ENCODE assay signal across 8 cellular contexts in the genomic region with DNA sequence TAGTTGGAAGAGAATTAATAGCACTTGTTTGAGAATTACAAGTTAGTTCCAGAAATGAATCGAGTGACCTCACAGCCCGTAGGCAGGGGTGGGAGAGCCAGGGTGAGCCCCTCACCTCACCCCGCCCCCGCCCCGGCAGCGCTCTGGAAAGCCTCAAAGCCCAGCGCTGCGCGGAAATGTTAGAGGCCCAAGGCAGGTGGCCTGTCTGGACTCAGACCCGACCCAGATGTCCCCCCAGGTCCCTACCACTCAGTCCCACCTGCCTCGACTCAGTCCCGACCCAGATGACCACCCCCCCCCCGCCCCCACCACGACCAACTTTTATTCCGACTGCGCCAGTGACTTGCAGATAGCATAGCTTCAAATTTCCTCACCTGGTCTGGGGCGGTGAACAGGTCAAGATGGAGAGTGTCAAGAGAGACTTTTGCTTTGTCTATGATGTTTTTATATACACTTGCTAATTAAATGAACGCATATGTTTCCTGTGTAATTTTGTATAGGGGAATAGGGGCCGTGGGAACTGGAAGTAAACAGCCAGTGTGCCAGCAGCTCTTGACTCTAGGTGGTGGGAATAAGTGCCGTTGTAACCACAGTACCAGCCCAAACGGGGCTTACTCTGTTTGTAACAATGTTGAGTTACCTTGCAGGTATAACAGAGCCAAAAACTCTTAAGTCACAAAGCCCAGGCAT. TPM values are rescaled to one million over a fixed set of nuclear protein-coding genes. Genes with fewer than 3 reads are reported as not detected.
DNase-seq lines count a peak whose midpoint lies in the region; FAIRE-seq and TF ChIP-seq lines count a peak whose summit lies in the region.

No MANE protein-coding gene starts in this region.

- H3K27me3 ChIP-seq in adipocyte (replicated peaks; ENCODE audit: control insufficient read depth, insufficient read depth, low read length), result no peaks in the 10 kb centered on the region
- H3K27me3 ChIP-seq in smooth muscle cell (ENCODE audit: low read depth), result no peaks in the 10 kb centered on the region

- H3F3A ChIP-seq in smooth muscle cell (ENCODE audit: low read depth), result peaks cover 12% of the 10 kb centered on the region

- WGBS in smooth muscle cell (ENCODE audit: low lambda C conversion rate), result 45% methylated on average over 17 of the region's 21 CpGs

- H3K9ac ChIP-seq in adipocyte (ENCODE audit: low read length) (peak overlapping the region; percentile 92), smooth muscle cell (ENCODE audit: low read depth) (peak overlapping the region; percentile 96)

- H3K9me3 ChIP-seq in HEK293 (ENCODE audit: control insufficient read depth, insufficient read depth, low read depth, low read length) (no peaks in the 10 kb centered on the region), adipocyte (ENCODE audit: control insufficient read depth, low read length) (no peaks in the 10 kb centered on the region), iPS-18c (ENCODE audit: control insufficient read depth, insufficient read depth, low read length) (peaks cover 2% of the 10 kb centered on the region), smooth muscle cell (replicated peaks; ENCODE audit: low read depth) (no peaks in the 10 kb centered on the region)

- peak overlapping the region; percentile 53 for H2AFZ ChIP-seq in smooth muscle cell (ENCODE audit: low read depth)

- H3K27ac ChIP-seq in HEK293 (ENCODE audit: extremely low read depth, low read depth, low read length), result no peak overlapping the region
- peak overlapping the region; percentile 96 for H3K27ac ChIP-seq in smooth muscle cell (ENCODE audit: low read depth)

- peaks cover 28% of the 10 kb centered on the region for H4K20me1 ChIP-seq in smooth muscle cell (ENCODE audit: low read depth)

- H3K4me3 ChIP-seq in HEK293 (ENCODE audit: low read depth, low read length) (peak overlapping the region; percentile 66), adipocyte (ENCODE audit: low read length) (peak overlapping the region; percentile 91), iPS-18c (ENCODE audit: insufficient read depth, low read depth, low read length) (peak overlapping the region; percentile 60), smooth muscle cell (peak overlapping the region; percentile 93)

- H3K4me2 ChIP-seq in smooth muscle cell, result peak overlapping the region; percentile 97

- DNase-seq in adipocyte (ENCODE audit: low read depth) (no peak), smooth muscle cell (lab: John Stamatoyannopoulos, UW; ENCODE audit: unreplicated experiment) (no peak), iPS-NIHi7 (ENCODE audit: extremely low spot score) (no peak), GM19239 (ENCODE audit: insufficient read length, low spot score) (no peak), NCI-H524 treated with DMSO at 0.1 percent for 48 hours (lab: John Stamatoyannopoulos, UW) (no peak)
- no peak for DNase-seq in stimulated activated CD4-positive, alpha-beta T cell treated with anti-CD3 and anti-CD28 coated beads, Interleukin-4, amount 100 ng/mL, for 4 hours

- POLR2A ChIA-PET in HEK293 (lab: Yijun Ruan, JAX), result interaction anchor here (0.6 to 1.3 kb wide), 3 partner anchors 36 to 268 kb away, joined by 3 to 5 read pairs (median 4); a partner anchor contains a TSS

- FAIRE-seq in GM19239 (lab: Jason Lieb, UNC), result no peak

- CTCF ChIA-PET in HEK293 (lab: Yijun Ruan, JAX), result interaction anchor here (0.5 to 1.3 kb wide), 7 partner anchors 18 to 216 kb away, joined by 3 to 5 read pairs (median 3); no protein-coding TSS in a partner anchor

- H3K36me3 ChIP-seq in HEK293 (ENCODE audit: control insufficient read depth in 2 of 2, insufficient read depth in 1 of 2, low read length in 2 of 2) (no peaks in the 10 kb centered on the region), adipocyte (ENCODE audit: control insufficient read depth, insufficient read depth, low read length, severe bottlenecking) (peaks cover 4% of the 10 kb centered on the region), smooth muscle cell (ENCODE audit: low read depth) (no peaks in the 10 kb centered on the region)

- H3K4me1 ChIP-seq in HEK293 (ENCODE audit: control insufficient read depth, insufficient read depth, low read length) (peaks cover 3% of the 10 kb centered on the region; the same call in 1 of the 2 replicates), adipocyte (ENCODE audit: control insufficient read depth, insufficient read depth, low read length) (peaks cover 12% of the 10 kb centered on the region), smooth muscle cell (ENCODE audit: low read depth) (peaks cover 18% of the 10 kb centered on the region)

- TF ChIP-seq CTCF in HEK293 (tag by site-specific recombination; IDR thresholded peaks at IDR 0.05), result no peak
- no peak for TF ChIP-seq CTCF in smooth muscle cell (IDR thresholded peaks at IDR 0.05; ENCODE audit: borderline replicate concordance, insufficient read depth, poor library complexity, severe bottlenecking)

- peaks cover 36% of the 10 kb centered on the region for H3K79me2 ChIP-seq in smooth muscle cell (ENCODE audit: low read depth)

TF ChIP-seq in HEK293, 187 proteins besides CTCF, POLR2A, EP300 and RAD21:
- TF ChIP-seq ZNF776 (tag by site-specific recombination; IDR thresholded peaks at IDR 0.05; ENCODE audit: borderline replicate concordance) (no peak), ZNF558 (tag by site-specific recombination; IDR thresholded peaks at IDR 0.05) (no peak), ZNF654 (tag by site-specific recombination; IDR thresholded peaks at IDR 0.05; ENCODE audit: low read depth) (no peak), ZNF768 (tag by site-specific recombination; IDR thresholded peaks at IDR 0.05) (no peak), ZNF785 (tag by site-specific recombination; IDR thresholded peaks at IDR 0.05) (no peak), ZNF274 (IDR thresholded peaks at IDR 0.05; ENCODE audit: low read length) (no peak), ZNF274 (tag by site-specific recombination; IDR thresholded peaks at IDR 0.05; ENCODE audit: borderline replicate concordance) (no peak), ZNF433 (tag by site-specific recombination; IDR thresholded peaks at IDR 0.05; ENCODE audit: low read depth) (no peak), ZNF2 (tag by site-specific recombination; IDR thresholded peaks at IDR 0.05) (no peak), BCL11B (tag by site-specific recombination; IDR thresholded peaks at IDR 0.05; ENCODE audit: low read depth) (no peak)
- TF ChIP-seq, protein P1, sequence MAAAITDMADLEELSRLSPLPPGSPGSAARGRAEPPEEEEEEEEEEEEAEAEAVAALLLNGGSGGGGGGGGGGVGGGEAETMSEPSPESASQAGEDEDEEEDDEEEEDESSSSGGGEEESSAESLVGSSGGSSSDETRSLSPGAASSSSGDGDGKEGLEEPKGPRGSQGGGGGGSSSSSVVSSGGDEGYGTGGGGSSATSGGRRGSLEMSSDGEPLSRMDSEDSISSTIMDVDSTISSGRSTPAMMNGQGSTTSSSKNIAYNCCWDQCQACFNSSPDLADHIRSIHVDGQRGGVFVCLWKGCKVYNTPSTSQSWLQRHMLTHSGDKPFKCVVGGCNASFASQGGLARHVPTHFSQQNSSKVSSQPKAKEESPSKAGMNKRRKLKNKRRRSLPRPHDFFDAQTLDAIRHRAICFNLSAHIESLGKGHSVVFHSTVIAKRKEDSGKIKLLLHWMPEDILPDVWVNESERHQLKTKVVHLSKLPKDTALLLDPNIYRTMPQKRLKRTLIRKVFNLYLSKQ (tag by site-specific recombination; IDR thresholded peaks at IDR 0.05; ENCODE audit: borderline replicate concordance), result no peak
- TF ChIP-seq, protein P2, sequence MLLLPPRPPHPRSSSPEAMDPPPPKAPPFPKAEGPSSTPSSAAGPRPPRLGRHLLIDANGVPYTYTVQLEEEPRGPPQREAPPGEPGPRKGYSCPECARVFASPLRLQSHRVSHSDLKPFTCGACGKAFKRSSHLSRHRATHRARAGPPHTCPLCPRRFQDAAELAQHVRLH (tag by site-specific recombination; IDR thresholded peaks at IDR 0.05), result no peak
- TF ChIP-seq, protein P3, sequence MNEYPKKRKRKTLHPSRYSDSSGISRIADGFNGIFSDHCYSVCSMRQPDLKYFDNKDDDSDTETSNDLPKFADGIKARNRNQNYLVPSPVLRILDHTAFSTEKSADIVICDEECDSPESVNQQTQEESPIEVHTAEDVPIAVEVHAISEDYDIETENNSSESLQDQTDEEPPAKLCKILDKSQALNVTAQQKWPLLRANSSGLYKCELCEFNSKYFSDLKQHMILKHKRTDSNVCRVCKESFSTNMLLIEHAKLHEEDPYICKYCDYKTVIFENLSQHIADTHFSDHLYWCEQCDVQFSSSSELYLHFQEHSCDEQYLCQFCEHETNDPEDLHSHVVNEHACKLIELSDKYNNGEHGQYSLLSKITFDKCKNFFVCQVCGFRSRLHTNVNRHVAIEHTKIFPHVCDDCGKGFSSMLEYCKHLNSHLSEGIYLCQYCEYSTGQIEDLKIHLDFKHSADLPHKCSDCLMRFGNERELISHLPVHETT (tag by site-specific recombination; IDR thresholded peaks at IDR 0.05), result no peak
- TF ChIP-seq, protein P4, sequence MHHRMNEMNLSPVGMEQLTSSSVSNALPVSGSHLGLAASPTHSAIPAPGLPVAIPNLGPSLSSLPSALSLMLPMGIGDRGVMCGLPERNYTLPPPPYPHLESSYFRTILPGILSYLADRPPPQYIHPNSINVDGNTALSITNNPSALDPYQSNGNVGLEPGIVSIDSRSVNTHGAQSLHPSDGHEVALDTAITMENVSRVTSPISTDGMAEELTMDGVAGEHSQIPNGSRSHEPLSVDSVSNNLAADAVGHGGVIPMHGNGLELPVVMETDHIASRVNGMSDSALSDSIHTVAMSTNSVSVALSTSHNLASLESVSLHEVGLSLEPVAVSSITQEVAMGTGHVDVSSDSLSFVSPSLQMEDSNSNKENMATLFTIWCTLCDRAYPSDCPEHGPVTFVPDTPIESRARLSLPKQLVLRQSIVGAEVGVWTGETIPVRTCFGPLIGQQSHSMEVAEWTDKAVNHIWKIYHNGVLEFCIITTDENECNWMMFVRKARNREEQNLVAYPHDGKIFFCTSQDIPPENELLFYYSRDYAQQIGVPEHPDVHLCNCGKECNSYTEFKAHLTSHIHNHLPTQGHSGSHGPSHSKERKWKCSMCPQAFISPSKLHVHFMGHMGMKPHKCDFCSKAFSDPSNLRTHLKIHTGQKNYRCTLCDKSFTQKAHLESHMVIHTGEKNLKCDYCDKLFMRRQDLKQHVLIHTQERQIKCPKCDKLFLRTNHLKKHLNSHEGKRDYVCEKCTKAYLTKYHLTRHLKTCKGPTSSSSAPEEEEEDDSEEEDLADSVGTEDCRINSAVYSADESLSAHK (tag by site-specific recombination; IDR thresholded peaks at IDR 0.05), result no peak

RNA-seq across cellular contexts. Expression of a gene that starts 1.2 kb away (rescaled TPM):
- total RNA-seq in smooth muscle cell, result 44.0 and 49.1 TPM in 2 replicates
- 72.7 and 78.6 TPM in 2 replicates for polyA plus RNA-seq in smooth muscle cell
